ENCODE assay signal across 2 cellular contexts in genomic region chr11:65706303-65706763, GRCh38.
TF ChIP-seq lines count a peak whose summit lies in the region.

No MANE protein-coding gene starts in this region.

TF ChIP-seq in SK-N-SH, 30 proteins besides CTCF, POLR2A, EP300 and RAD21:
- TF ChIP-seq SMC3 (IDR thresholded peaks at IDR 0.05; ENCODE audit: low read depth, low read length) (peak; percentile 33), RFX5 (IDR thresholded peaks at IDR 0.05; ENCODE audit: low read length) (peak; percentile 78)

TF ChIP-seq in H1, 55 proteins besides CTCF, POLR2A, EP300 and RAD21:
- TF ChIP-seq RFX5 (IDR thresholded peaks at IDR 0.05; ENCODE audit: borderline replicate concordance, low read depth, low read length): peak; percentile 68; the same call in 1 of the 2 replicates
TF ChIP-seq in H1: peak in this region for 1; not testable (repeated sequence) for 54.
